ENCODE assay signal across 9 cellular contexts in the genomic region with DNA sequence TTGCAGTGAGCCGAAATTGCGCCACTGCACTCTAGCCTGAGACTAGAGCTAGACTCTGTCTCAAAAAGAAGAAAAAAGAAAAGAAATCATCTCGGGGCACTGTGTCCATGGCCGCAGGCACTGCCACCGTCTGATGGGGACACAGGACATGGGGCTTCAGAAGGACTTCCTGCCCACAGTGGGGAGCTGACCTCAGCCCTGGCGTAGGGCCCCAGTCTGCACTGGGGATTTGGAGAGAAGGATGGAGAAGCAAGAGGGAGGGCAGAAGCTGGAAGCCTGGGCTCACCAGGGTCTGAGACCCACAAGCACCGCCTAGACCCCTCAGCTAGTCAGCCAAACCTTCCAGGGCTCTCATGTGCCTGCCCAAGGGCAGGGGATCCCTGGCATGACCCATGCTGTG.
"Had no signal": no experiment of that assay in that cellular context is flagged by ENCODE, and none has a peak within 500 bp of the region (broad histone marks: within the 10 kb centered on the region; RNA-seq: fewer than 3 reads in every experiment).

No MANE protein-coding gene starts in this region.

- H3K36me3 ChIP-seq: colonic mucosa, right atrium auricular region, stomach, vagina had no signal

- FAIRE-seq: small intestine had no signal

- H3K9me3 ChIP-seq: colonic mucosa, right atrium auricular region, stomach, vagina had no signal

- H3K27ac Mint-ChIP-seq: endodermal cell, naive B cell, nephron had no signal

- H3K36me3 Mint-ChIP-seq: naive B cell had no signal

- H3K4me3 Mint-ChIP-seq: endodermal cell, naive B cell, nephron had no signal

- H3K27me3 ChIP-seq: colonic mucosa, hepatocyte, right atrium auricular region, stomach, vagina had no signal

- H3K4me2 ChIP-seq: hepatocyte had no signal

- H3K79me2 ChIP-seq: hepatocyte had no signal

- H3K4me3 ChIP-seq: colonic mucosa, hepatocyte, right atrium auricular region, stomach, vagina had no signal

- H3K27ac ChIP-seq: colonic mucosa, hepatocyte, right atrium auricular region, stomach, vagina had no signal

- H2AFZ ChIP-seq: hepatocyte had no signal
